9 cellular contexts compared by ENCODE assay signal in genomic region chr12:59067068-59067467, GRCh38.
DNase-seq lines count a peak whose midpoint lies in the region; ATAC-seq and TF ChIP-seq lines count a peak whose summit lies in the region.
"Had no signal": no experiment of that assay in that cellular context is flagged by ENCODE, and none has a peak within 500 bp of the region (broad histone marks: within the 10 kb centered on the region; RNA-seq: fewer than 3 reads in every experiment).

No MANE protein-coding gene starts in this region.

- H3K4me3 ChIP-seq in HFF-Myc (replicated peaks; ENCODE audit: low read depth, low read length): no peak overlapping the region

- no peaks in the 10 kb centered on the region for H3K9me3 ChIP-seq in H9 (ENCODE audit: control insufficient read depth, low read depth, low read length)

- no CpG with 5 or more reads among the region's 2 CpGs for WGBS in H9 (ENCODE audit: extremely low coverage, insufficient read length, low lambda C conversion rate)

- no peak overlapping the region for H3K56ac ChIP-seq in H9 (ENCODE audit: insufficient read length, low read depth, low read length)

- no peak overlapping the region for H3K27ac ChIP-seq in H9 (ENCODE audit: insufficient read length, low read depth, low read length)

- no peaks in the 10 kb centered on the region for H4K20me1 ChIP-seq in H9 (ENCODE audit: control insufficient read depth, insufficient read depth, insufficient read length)

- no peak overlapping the region for H3K4ac ChIP-seq in H9 (ENCODE audit: low read depth, low read length)

- H4K91ac ChIP-seq in H9 (ENCODE audit: insufficient read length, low read depth, low read length): no peak overlapping the region

- no peaks in the 10 kb centered on the region for H3K36me3 Mint-ChIP-seq in activated T-cell treated with anti-CD3 and anti-CD28 coated beads, Interleukin-2, amount 50 U/mL, for 24 hours (ENCODE audit: low read depth)
- no peaks in the 10 kb centered on the region for H3K36me3 Mint-ChIP-seq in H9 (ENCODE audit: insufficient read depth in 1 of 3, low read depth in 3 of 3)

- TF ChIP-seq CTCF in HFF-Myc (IDR thresholded peaks at IDR 0.05; ENCODE audit: low read depth, low read length, missing control alignments) (no peak), H9 (conservative IDR thresholded peaks at IDR 0.05) (no peak)

- H3K27me3 ChIP-seq in H9 (ENCODE audit: insufficient read depth, low read length): no peaks in the 10 kb centered on the region

- H2AFZ ChIP-seq in H9 (ENCODE audit: low read length): no peak overlapping the region

- no peak overlapping the region for H2BK5ac ChIP-seq in H9 (ENCODE audit: insufficient read length, low read length)

- ATAC-seq in SK-N-SH treated with all-trans-retinoic acid at 6 μM for 48 hours (peak; percentile 91), GM21528 (IDR thresholded peaks at IDR 0.05; ENCODE audit: low FRiP score, unreplicated experiment) (no peak)

- no peaks in the 10 kb centered on the region for H3K4me1 Mint-ChIP-seq in activated T-cell treated with anti-CD3 and anti-CD28 coated beads, Interleukin-2, amount 50 U/mL, for 24 hours (ENCODE audit: low read depth)
- H3K4me1 Mint-ChIP-seq in H9: no peaks in the 10 kb centered on the region

- no peak overlapping the region for H3K4me3 Mint-ChIP-seq in activated T-cell treated with anti-CD3 and anti-CD28 coated beads, Interleukin-2, amount 50 U/mL, for 24 hours
- H3K4me3 Mint-ChIP-seq in H9: no peak overlapping the region
- H3K4me3 Mint-ChIP-seq: CD4-positive, alpha-beta T cell had no signal

- H4K5ac ChIP-seq in H9 (ENCODE audit: insufficient read length, low read depth, low read length): no peak overlapping the region

- no peak overlapping the region for H2BK15ac ChIP-seq in H9 (ENCODE audit: low read depth, low read length)

- H3K18ac ChIP-seq in H9 (ENCODE audit: insufficient read length, low read depth, low read length): no peak overlapping the region

- H3K79me1 ChIP-seq in H9 (ENCODE audit: insufficient read depth, low read depth, low read length, poor library complexity, severe bottlenecking): no peaks in the 10 kb centered on the region

- no peak overlapping the region for H2BK12ac ChIP-seq in H9 (ENCODE audit: insufficient read length, low read depth, low read length)

- H3K23ac ChIP-seq in H9 (ENCODE audit: insufficient read length, low read depth, low read length): no peak overlapping the region

- H3K14ac ChIP-seq in H9 (ENCODE audit: insufficient read depth, low read length): no peak overlapping the region

- DNase-seq in AG08396 (ENCODE audit: low spot score): peak; percentile 37
- peak; percentile 47 for DNase-seq in HFF-Myc (ENCODE audit: extremely low read depth, low read depth)
- peak; percentile 85 for DNase-seq in iris pigment epithelial cell (ENCODE audit: low read depth)
- DNase-seq in activated T-cell treated with anti-CD3 and anti-CD28 coated beads, Interleukin-2, amount 50 U/mL, for 24 hours: no peak
- DNase-seq in H9: no peak
- DNase-seq in stimulated activated CD4-positive, alpha-beta T cell treated with anti-CD3 and anti-CD28 coated beads, Interleukin-4, amount 100 ng/mL, for 4 hours: no peak
- DNase-seq: CD4-positive, alpha-beta T cell had no signal

- no peaks in the 10 kb centered on the region for H3K9me3 Mint-ChIP-seq in activated T-cell treated with anti-CD3 and anti-CD28 coated beads, Interleukin-2, amount 50 U/mL, for 24 hours
- no peaks in the 10 kb centered on the region for H3K9me3 Mint-ChIP-seq in H9
- H3K9me3 Mint-ChIP-seq: CD4-positive, alpha-beta T cell had no signal

- no peaks in the 10 kb centered on the region for H3K23me2 ChIP-seq in H9 (ENCODE audit: insufficient read length, low read depth, low read length, poor library complexity, severe bottlenecking)

- no peak overlapping the region for H4K8ac ChIP-seq in H9 (replicated peaks; ENCODE audit: insufficient read length, low read depth, low read length)

- no peak overlapping the region for H2AK5ac ChIP-seq in H9 (ENCODE audit: insufficient read length, low read length)

- H2BK120ac ChIP-seq in H9 (ENCODE audit: low read depth, low read length, poor library complexity, severe bottlenecking): no peak overlapping the region

- no peak overlapping the region for H2BK20ac ChIP-seq in H9 (ENCODE audit: low read depth, low read length, poor library complexity, severe bottlenecking)

- no peak overlapping the region for H3K9ac ChIP-seq in H9 (ENCODE audit: extremely low read depth, insufficient read length, low read length)

- no peak overlapping the region for H3K4me2 ChIP-seq in H9 (ENCODE audit: insufficient read depth, insufficient read length, low read length)

- no peak overlapping the region for H3T11ph ChIP-seq in H9 (ENCODE audit: low read length)

- no peaks in the 10 kb centered on the region for H3K27me3 Mint-ChIP-seq in activated T-cell treated with anti-CD3 and anti-CD28 coated beads, Interleukin-2, amount 50 U/mL, for 24 hours
- no peaks in the 10 kb centered on the region; the same call in 1 of the 2 replicates for H3K27me3 Mint-ChIP-seq in H9 (ENCODE audit: low read depth)
- H3K27me3 Mint-ChIP-seq: CD4-positive, alpha-beta T cell had no signal

- H3K79me2 ChIP-seq in H9 (ENCODE audit: insufficient read depth, low read length): no peaks in the 10 kb centered on the region

- H3K27ac Mint-ChIP-seq in activated T-cell treated with anti-CD3 and anti-CD28 coated beads, Interleukin-2, amount 50 U/mL, for 24 hours: no peak overlapping the region
- H3K27ac Mint-ChIP-seq in H9: no peak overlapping the region
- H3K27ac Mint-ChIP-seq: CD4-positive, alpha-beta T cell had no signal

- no peaks in the 10 kb centered on the region for H3K4me1 ChIP-seq in H9 (ENCODE audit: insufficient read depth, low read length)

TF ChIP-seq in SK-N-SH treated with all-trans-retinoic acid at 6 μM for 48 hours, 23 proteins besides CTCF, POLR2A, EP300 and RAD21:
- TF ChIP-seq ISL1 (CRISPR knock-in tag; IDR thresholded peaks at IDR 0.05) (peak; percentile 40; the same call in 1 of the 2 replicates), PPARA (CRISPR knock-in tag; IDR thresholded peaks at IDR 0.05; ENCODE audit: borderline replicate concordance) (no peak), TSHZ2 (CRISPR knock-in tag; IDR thresholded peaks at IDR 0.05) (peak; percentile 72; the same call in 1 of the 2 replicates), TCF4 (CRISPR knock-in tag; IDR thresholded peaks at IDR 0.05; ENCODE audit: borderline replicate concordance) (peak; percentile 30; the same call in 1 of the 2 replicates), ZC3H10 (CRISPR knock-in tag; IDR thresholded peaks at IDR 0.05) (no peak)

Comparison
In these comparisons a context has a peak if more than half of its experiments do, and no peak if none do; other contexts are left out.
1. DNase-seq: peak in AG08396 (single experiment), HFF-Myc (single experiment) and iris pigment epithelial cell (single experiment); none in activated T-cell treated with anti-CD3 and anti-CD28 coated beads, Interleukin-2, amount 50 U/mL, for 24 hours (single experiment), H9 (single experiment) and stimulated activated CD4-positive, alpha-beta T cell treated with anti-CD3 and anti-CD28 coated beads, Interleukin-4, amount 100 ng/mL, for 4 hours (0 of 2).